8 cellular contexts compared by ENCODE assay signal in genomic region chr9:77977210-77977611, GRCh38. TPM values are rescaled to one million over a fixed set of nuclear protein-coding genes. Genes with fewer than 3 reads are reported as not detected.
A peak's percentile ranks its signal among the peaks of the same experiment; 100 is the strongest.
DNase-seq lines count a peak whose midpoint lies in the region; ATAC-seq lines count a peak whose summit lies in the region.

No MANE protein-coding gene starts in this region.

- no peaks in the 10 kb centered on the region for H3K36me3 ChIP-seq in HUES64 (ENCODE audit: insufficient read depth, low read length)

- no peaks in the 10 kb centered on the region for H3K9me3 ChIP-seq in HUES64 (ENCODE audit: insufficient read depth, low read depth, low read length)

- H3K27me3 ChIP-seq in HUES64 (ENCODE audit: insufficient read depth, low read length) (no peaks in the 10 kb centered on the region), layer of hippocampus (ENCODE audit: control insufficient read depth, insufficient read depth, low read length) (no peaks in the 10 kb centered on the region)

- no peaks in the 10 kb centered on the region for H3K9me3 Mint-ChIP-seq in central memory CD8-positive, alpha-beta T cell

- DNase-seq in CMK (ENCODE audit: low read depth), result peak; percentile 41
- peak; percentile 77 for DNase-seq in UCSD-AML1 (lab: John Stamatoyannopoulos, UW; ENCODE audit: unreplicated experiment)
- no peak for DNase-seq in central memory CD8-positive, alpha-beta T cell (ENCODE audit: low spot score in 2 of 2)
- DNase-seq in stimulated activated CD4-positive, alpha-beta T cell treated with anti-CD3 and anti-CD28 coated beads, Interleukin-4, amount 100 ng/mL, for 4 hours, result peak; percentile 21 to 30

- H3K9ac ChIP-seq in HUES64 (ENCODE audit: low read depth, low read length), result no peak overlapping the region

- H3K4me1 ChIP-seq in HUES64 (ENCODE audit: insufficient read depth, low read length), result peaks cover 44% of the 10 kb centered on the region

- no peak overlapping the region for H3K4me3 ChIP-seq in HUES64 (ENCODE audit: low read length)

- 36% methylated on average over 4 of the region's 4 CpGs for WGBS in HUES64

- H3K27ac ChIP-seq in HUES64 (ENCODE audit: low read depth, low read length), result 0 out of 2 replicates have a peak overlapping the region, but pooled peaks have one; percentile 15
- H3K27ac ChIP-seq in layer of hippocampus (ENCODE audit: low read depth, low read length), result peak overlapping the region; percentile 69

- no peaks in the 10 kb centered on the region for H3K27me3 Mint-ChIP-seq in central memory CD8-positive, alpha-beta T cell

- H3K27ac Mint-ChIP-seq in central memory CD8-positive, alpha-beta T cell (ENCODE audit: low read depth), result no peak overlapping the region

- H3K36me3 Mint-ChIP-seq in central memory CD8-positive, alpha-beta T cell (ENCODE audit: insufficient read depth), result peaks cover 3% of the 10 kb centered on the region

- H3K4me1 Mint-ChIP-seq in central memory CD8-positive, alpha-beta T cell, result peaks cover 27% of the 10 kb centered on the region

- ATAC-seq in central memory CD8-positive, alpha-beta T cell (replicated peaks; ENCODE audit: extremely low read depth, poor library complexity, severe bottlenecking), result peak; percentile 29
- no peak for ATAC-seq in GM21447 (IDR thresholded peaks at IDR 0.05; ENCODE audit: unreplicated experiment)
- ATAC-seq in HG03354 (IDR thresholded peaks at IDR 0.05; ENCODE audit: poor library complexity, severe bottlenecking, unreplicated experiment), result no peak

- H3K4me3 Mint-ChIP-seq in central memory CD8-positive, alpha-beta T cell, result no peak overlapping the region

RNA-seq across cellular contexts. Expression of gene GNAQ, which starts 54.4 kb away (rescaled TPM):
- 25.8 TPM for polyA plus RNA-seq in HUES64 (2013, experiment 1 of 2)
- 26.2 TPM for polyA plus RNA-seq in HUES64 (2013, experiment 2 of 2)

Comparison
In these comparisons a context has a peak if more than half of its experiments do, and no peak if none do; other contexts are left out.
1. DNase-seq: peak in CMK (single experiment), UCSD-AML1 (single experiment) and stimulated activated CD4-positive, alpha-beta T cell treated with anti-CD3 and anti-CD28 coated beads, Interleukin-4, amount 100 ng/mL, for 4 hours (2 of 2); none in central memory CD8-positive, alpha-beta T cell (0 of 2).